In the genomic region with DNA sequence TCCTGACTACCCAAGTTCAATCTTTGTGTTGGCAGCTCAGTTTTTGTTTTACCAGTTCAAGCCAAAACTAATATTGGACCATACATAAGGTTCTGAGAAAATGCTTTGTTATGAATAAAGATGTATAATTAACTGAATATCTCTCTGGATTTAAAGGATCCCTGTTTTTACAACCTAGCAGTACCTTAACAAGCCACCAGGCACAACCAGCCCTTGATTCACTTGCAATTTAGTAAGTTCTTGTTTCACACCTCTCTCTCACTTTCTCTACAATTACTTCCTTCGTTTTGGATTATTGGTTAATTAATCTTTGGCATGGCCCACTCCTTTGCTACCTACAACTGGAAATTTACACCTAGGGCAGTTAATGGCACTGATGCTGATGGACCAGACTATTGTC, we compare ENCODE assay signal across 1 cellular context.
TF ChIP-seq lines count a peak whose summit lies in the region.

No MANE protein-coding gene starts in this region.

TF ChIP-seq in GM23338, 12 proteins besides CTCF, POLR2A, EP300 and RAD21 (continued from another document):
- TF ChIP-seq, protein P1, sequence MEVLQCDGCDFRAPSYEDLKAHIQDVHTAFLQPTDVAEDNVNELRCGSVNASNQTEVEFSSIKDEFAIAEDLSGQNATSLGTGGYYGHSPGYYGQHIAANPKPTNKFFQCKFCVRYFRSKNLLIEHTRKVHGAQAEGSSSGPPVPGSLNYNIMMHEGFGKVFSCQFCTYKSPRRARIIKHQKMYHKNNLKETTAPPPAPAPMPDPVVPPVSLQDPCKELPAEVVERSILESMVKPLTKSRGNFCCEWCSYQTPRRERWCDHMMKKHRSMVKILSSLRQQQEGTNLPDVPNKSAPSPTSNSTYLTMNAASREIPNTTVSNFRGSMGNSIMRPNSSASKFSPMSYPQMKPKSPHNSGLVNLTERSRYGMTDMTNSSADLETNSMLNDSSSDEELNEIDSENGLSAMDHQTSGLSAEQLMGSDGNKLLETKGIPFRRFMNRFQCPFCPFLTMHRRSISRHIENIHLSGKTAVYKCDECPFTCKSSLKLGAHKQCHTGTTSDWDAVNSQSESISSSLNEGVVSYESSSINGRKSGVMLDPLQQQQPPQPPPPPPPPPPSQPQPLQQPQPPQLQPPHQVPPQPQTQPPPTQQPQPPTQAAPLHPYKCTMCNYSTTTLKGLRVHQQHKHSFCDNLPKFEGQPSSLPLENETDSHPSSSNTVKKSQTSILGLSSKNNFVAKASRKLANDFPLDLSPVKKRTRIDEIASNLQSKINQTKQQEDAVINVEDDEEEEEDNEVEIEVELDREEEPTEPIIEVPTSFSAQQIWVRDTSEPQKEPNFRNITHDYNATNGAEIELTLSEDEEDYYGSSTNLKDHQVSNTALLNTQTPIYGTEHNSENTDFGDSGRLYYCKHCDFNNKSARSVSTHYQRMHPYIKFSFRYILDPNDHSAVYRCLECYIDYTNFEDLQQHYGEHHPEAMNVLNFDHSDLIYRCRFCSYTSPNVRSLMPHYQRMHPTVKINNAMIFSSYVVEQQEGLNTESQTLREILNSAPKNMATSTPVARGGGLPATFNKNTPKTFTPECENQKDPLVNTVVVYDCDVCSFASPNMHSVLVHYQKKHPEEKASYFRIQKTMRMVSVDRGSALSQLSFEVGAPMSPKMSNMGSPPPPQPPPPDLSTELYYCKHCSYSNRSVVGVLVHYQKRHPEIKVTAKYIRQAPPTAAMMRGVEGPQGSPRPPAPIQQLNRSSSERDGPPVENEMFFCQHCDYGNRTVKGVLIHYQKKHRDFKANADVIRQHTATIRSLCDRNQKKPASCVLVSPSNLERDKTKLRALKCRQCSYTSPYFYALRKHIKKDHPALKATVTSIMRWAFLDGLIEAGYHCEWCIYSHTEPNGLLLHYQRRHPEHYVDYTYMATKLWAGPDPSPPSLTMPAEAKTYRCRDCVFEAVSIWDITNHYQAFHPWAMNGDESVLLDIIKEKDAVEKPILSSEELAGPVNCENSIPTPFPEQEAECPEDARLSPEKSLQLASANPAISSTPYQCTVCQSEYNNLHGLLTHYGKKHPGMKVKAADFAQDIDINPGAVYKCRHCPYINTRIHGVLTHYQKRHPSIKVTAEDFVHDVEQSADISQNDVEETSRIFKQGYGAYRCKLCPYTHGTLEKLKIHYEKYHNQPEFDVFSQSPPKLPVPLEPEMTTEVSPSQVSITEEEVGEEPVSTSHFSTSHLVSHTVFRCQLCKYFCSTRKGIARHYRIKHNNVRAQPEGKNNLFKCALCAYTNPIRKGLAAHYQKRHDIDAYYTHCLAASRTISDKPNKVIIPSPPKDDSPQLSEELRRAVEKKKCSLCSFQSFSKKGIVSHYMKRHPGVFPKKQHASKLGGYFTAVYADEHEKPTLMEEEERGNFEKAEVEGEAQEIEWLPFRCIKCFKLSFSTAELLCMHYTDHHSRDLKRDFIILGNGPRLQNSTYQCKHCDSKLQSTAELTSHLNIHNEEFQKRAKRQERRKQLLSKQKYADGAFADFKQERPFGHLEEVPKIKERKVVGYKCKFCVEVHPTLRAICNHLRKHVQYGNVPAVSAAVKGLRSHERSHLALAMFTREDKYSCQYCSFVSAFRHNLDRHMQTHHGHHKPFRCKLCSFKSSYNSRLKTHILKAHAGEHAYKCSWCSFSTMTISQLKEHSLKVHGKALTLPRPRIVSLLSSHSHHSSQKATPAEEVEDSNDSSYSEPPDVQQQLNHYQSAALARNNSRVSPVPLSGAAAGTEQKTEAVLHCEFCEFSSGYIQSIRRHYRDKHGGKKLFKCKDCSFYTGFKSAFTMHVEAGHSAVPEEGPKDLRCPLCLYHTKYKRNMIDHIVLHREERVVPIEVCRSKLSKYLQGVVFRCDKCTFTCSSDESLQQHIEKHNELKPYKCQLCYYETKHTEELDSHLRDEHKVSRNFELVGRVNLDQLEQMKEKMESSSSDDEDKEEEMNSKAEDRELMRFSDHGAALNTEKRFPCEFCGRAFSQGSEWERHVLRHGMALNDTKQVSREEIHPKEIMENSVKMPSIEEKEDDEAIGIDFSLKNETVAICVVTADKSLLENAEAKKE (CRISPR knock-in tag; IDR thresholded peaks at IDR 0.05): no peak
- no peak for TF ChIP-seq ZNF114 (CRISPR knock-in tag; IDR thresholded peaks at IDR 0.05)
- no peak for TF ChIP-seq ZNF331 (CRISPR knock-in tag; IDR thresholded peaks at IDR 0.05; ENCODE audit: low read depth)
- no peak for TF ChIP-seq STAT1 (IDR thresholded peaks at IDR 0.05; ENCODE audit: unreplicated experiment)
- no peak for TF ChIP-seq EZH2phosphoT487 (IDR thresholded peaks at IDR 0.05; ENCODE audit: unreplicated experiment)
- no peak for TF ChIP-seq NANOG (IDR thresholded peaks at IDR 0.05; ENCODE audit: borderline replicate concordance)
- TF ChIP-seq CREB1 (CRISPR knock-in tag; IDR thresholded peaks at IDR 0.05; ENCODE audit: low read depth): no peak
- TF ChIP-seq, protein P2, sequence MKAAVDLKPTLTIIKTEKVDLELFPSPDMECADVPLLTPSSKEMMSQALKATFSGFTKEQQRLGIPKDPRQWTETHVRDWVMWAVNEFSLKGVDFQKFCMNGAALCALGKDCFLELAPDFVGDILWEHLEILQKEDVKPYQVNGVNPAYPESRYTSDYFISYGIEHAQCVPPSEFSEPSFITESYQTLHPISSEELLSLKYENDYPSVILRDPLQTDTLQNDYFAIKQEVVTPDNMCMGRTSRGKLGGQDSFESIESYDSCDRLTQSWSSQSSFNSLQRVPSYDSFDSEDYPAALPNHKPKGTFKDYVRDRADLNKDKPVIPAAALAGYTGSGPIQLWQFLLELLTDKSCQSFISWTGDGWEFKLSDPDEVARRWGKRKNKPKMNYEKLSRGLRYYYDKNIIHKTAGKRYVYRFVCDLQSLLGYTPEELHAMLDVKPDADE (IDR thresholded peaks at IDR 0.05): no peak
